In genomic region chr11:103091441-103091809, GRCh38 we compare ENCODE assay signal across 8 cellular contexts. TPM values are rescaled to one million over a fixed set of nuclear protein-coding genes. Genes with fewer than 3 reads are reported as not detected.
DNase-seq lines count a peak whose midpoint lies in the region; ATAC-seq and TF ChIP-seq lines count a peak whose summit lies in the region.

No MANE protein-coding gene starts in this region.

- CTCF ChIA-PET in activated CD8-positive, alpha-beta memory T cell treated with anti-CD3 and anti-CD28 coated beads, Interleukin-2, amount 10 ng/mL, durations not matched to agents 7 days and 5 days (lab: Charles Lee), result interaction anchor here (1.0 to 1.9 kb wide), 6 partner anchors 14 to 177 kb away, joined by 3 to 28 read pairs (median 3); partner anchors contain the start of gene DYNC2H1

- no peaks in the 10 kb centered on the region for H3K9me3 Mint-ChIP-seq in activated CD8-positive, alpha-beta memory T cell treated with anti-CD3 and anti-CD28 coated beads, Interleukin-2, amount 10 ng/mL, durations not matched to agents 7 days and 5 days (ENCODE audit: low read depth)

- peak; percentile 46 for ATAC-seq in HG02870 (IDR thresholded peaks at IDR 0.05; ENCODE audit: unreplicated experiment)
- peak; percentile 56 for ATAC-seq in activated CD8-positive, alpha-beta memory T cell treated with anti-CD3 and anti-CD28 coated beads, Interleukin-2, amount 10 ng/mL, durations not matched to agents 7 days and 5 days

- H3K27ac ChIP-seq in thymus (ENCODE audit: low read depth), result peak overlapping the region; percentile 77

- WGBS in thymus, result under 1% methylated on average over 23 of the region's 23 CpGs

- H3K4me1 Mint-ChIP-seq in activated CD8-positive, alpha-beta memory T cell treated with anti-CD3 and anti-CD28 coated beads, Interleukin-2, amount 10 ng/mL, durations not matched to agents 7 days and 5 days, result peaks cover 24% of the 10 kb centered on the region

- H3K36me3 Mint-ChIP-seq in activated CD8-positive, alpha-beta memory T cell treated with anti-CD3 and anti-CD28 coated beads, Interleukin-2, amount 10 ng/mL, durations not matched to agents 7 days and 5 days, result peaks cover 13% of the 10 kb centered on the region

- no peaks in the 10 kb centered on the region for H3K9me3 ChIP-seq in thymus (ENCODE audit: control insufficient read depth)

- H3K27ac Mint-ChIP-seq in activated CD8-positive, alpha-beta memory T cell treated with anti-CD3 and anti-CD28 coated beads, Interleukin-2, amount 10 ng/mL, durations not matched to agents 7 days and 5 days, result peak overlapping the region; percentile 96

- peaks cover 24% of the 10 kb centered on the region for H3K27me3 Mint-ChIP-seq in activated CD8-positive, alpha-beta memory T cell treated with anti-CD3 and anti-CD28 coated beads, Interleukin-2, amount 10 ng/mL, durations not matched to agents 7 days and 5 days

- DNase-seq in SIG-M5 treated with dmso at 0.1 percent for 504 hours (lab: John Stamatoyannopoulos, UW; ENCODE audit: unreplicated experiment), result peak; percentile 54
- no peak for DNase-seq in SIG-M5 (lab: John Stamatoyannopoulos, UW)
- peak; percentile 56 for DNase-seq in NCI-H345 (lab: John Stamatoyannopoulos, UW)
- DNase-seq in activated CD8-positive, alpha-beta memory T cell treated with anti-CD3 and anti-CD28 coated beads, Interleukin-2, amount 10 ng/mL, durations not matched to agents 7 days and 5 days, result peak; percentile 63
- peak; percentile 68 to 71 for DNase-seq in erythroblast (lab: John Stamatoyannopoulos, UW)
- DNase-seq in myocyte (ENCODE audit: low read depth), result peak; percentile 30

- peak overlapping the region; percentile 75 for H3K4me3 ChIP-seq in thymus (ENCODE audit: low read length)

- H3K36me3 ChIP-seq in thymus (ENCODE audit: control insufficient read depth, insufficient read depth), result peaks cover 6% of the 10 kb centered on the region

- H3K4me1 ChIP-seq in thymus (ENCODE audit: control insufficient read depth, insufficient read depth, low read length), result peaks cover 7% of the 10 kb centered on the region

- TF ChIP-seq POLR2A in erythroblast (IDR thresholded peaks at IDR 0.05; ENCODE audit: low read length), result no peak

- peak overlapping the region; percentile 91 for H3K4me3 Mint-ChIP-seq in activated CD8-positive, alpha-beta memory T cell treated with anti-CD3 and anti-CD28 coated beads, Interleukin-2, amount 10 ng/mL, durations not matched to agents 7 days and 5 days

- H3K27me3 ChIP-seq in thymus (ENCODE audit: control insufficient read depth, insufficient read depth), result peaks cover 11% of the 10 kb centered on the region

RNA-seq across cellular contexts. Expression of gene DCUN1D5, which starts 0.5 kb away (rescaled TPM):
- 10 to 100 TPM; 38.4 to 51.3 TPM for total RNA-seq in activated CD8-positive, alpha-beta memory T cell treated with anti-CD3 and anti-CD28 coated beads, Interleukin-2, amount 10 ng/mL, durations not matched to agents 7 days and 5 days
- total RNA-seq in myocyte, result 65.3 and 81.5 TPM in 2 replicates
- 41.8 TPM for polyA plus RNA-seq in myocyte (2012)
- polyA plus RNA-seq in thymus, result 21.1 TPM

RNA-seq across cellular contexts. Expression of gene DYNC2H1, which starts 17.8 kb away (rescaled TPM):
- 1 to 10 TPM; 4.3 to 4.9 TPM for total RNA-seq in activated CD8-positive, alpha-beta memory T cell treated with anti-CD3 and anti-CD28 coated beads, Interleukin-2, amount 10 ng/mL, durations not matched to agents 7 days and 5 days
- total RNA-seq in myocyte, result 16.3 and 18.6 TPM in 2 replicates
- polyA plus RNA-seq in myocyte (2012), result 4.4 TPM
- 13.6 TPM for polyA plus RNA-seq in thymus
